11 cellular contexts compared by ENCODE assay signal in the genomic region with DNA sequence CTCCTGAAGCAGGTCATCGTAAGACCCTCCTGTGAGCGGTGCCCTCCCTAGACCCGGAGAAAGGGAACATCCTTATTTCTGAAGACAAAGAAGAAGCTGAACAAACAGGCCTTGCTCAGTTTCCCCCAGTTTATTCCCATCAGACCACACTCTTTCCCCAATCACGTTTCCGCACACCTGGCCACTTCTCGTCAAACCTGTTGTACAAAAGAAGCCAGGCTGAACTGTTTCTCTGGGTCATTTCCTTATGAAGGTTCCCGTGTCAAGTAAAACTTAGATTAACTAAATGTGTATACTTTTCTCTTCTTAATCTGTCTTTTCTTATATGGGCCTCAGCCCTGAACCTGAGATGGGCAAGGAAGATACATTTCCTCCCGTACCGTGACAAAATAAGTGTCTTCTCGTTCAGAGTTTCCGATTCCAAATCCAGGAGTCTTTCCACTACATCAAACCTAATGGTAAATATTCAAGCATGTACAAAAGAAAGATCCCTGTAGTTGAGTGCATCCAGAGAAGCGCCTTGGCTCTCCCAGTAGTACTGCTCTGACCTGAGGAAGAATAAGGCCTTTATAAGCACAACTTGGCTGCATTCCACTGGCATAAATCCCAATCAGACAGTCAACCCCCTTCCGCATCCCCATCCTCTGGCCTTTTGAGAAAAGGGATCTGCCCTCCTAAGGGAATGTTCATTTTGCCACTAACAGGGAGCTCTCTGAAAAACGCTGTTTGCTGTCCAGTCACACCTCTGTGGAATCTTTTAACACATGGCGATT.
A peak's percentile ranks its signal among the peaks of the same experiment; 100 is the strongest.
DNase-seq lines count a peak whose midpoint lies in the region; ATAC-seq, FAIRE-seq and TF ChIP-seq lines count a peak whose summit lies in the region.
"Had no signal": no experiment of that assay in that cellular context is flagged by ENCODE, and none has a peak within 500 bp of the region (broad histone marks: within the 10 kb centered on the region; RNA-seq: fewer than 3 reads in every experiment).

No MANE protein-coding gene starts in this region.

- H3K9me3 Mint-ChIP-seq in stimulated activated naive B cell treated with anti-CD40 and anti-IgM and Interleukin-4, amounts not matched to agents 10 μg/mL and 1 μg/mL and 100 μg/mL, for 72 hours = peaks cover 0 to 3% of the 10 kb centered on the region in 2 donors

- peaks cover 0 to 21% of the 10 kb centered on the region in 2 donors for H3K36me3 Mint-ChIP-seq in stimulated activated naive B cell treated with anti-CD40 and anti-IgM and Interleukin-4, amounts not matched to agents 10 μg/mL and 1 μg/mL and 100 μg/mL, for 72 hours
- H3K36me3 Mint-ChIP-seq: brain had no signal

- no peak overlapping the region for H3K4me3 ChIP-seq in kidney (ENCODE audit: low read length in 2 of 2)

- peak overlapping the region; percentile 52 to 74 for H3K4me3 Mint-ChIP-seq in stimulated activated naive B cell treated with anti-CD40 and anti-IgM and Interleukin-4, amounts not matched to agents 10 μg/mL and 1 μg/mL and 100 μg/mL, for 72 hours
- H3K4me3 Mint-ChIP-seq: brain had no signal

- no peak for TF ChIP-seq CTCF in kidney (IDR thresholded peaks at IDR 0.05; ENCODE audit: borderline replicate concordance, extremely low read depth, insufficient read depth)

- no peaks in the 10 kb centered on the region for H3K27me3 Mint-ChIP-seq in stimulated activated naive B cell treated with anti-CD40 and anti-IgM and Interleukin-4, amounts not matched to agents 10 μg/mL and 1 μg/mL and 100 μg/mL, for 72 hours

- no peak for FAIRE-seq in kidney (lab: Jason Lieb, UNC)
- FAIRE-seq: D721Med had no signal

- no peaks in the 10 kb centered on the region for H3K36me3 ChIP-seq in kidney (ENCODE audit: control insufficient read depth in 1 of 2, insufficient read depth in 2 of 2, low read length in 2 of 2)

- ATAC-seq in GM21529 (IDR thresholded peaks at IDR 0.05; ENCODE audit: unreplicated experiment) (peak; percentile 1), GM21360 (IDR thresholded peaks at IDR 0.05; ENCODE audit: unreplicated experiment) (no peak), GM18873 (IDR thresholded peaks at IDR 0.05; ENCODE audit: low FRiP score, unreplicated experiment) (no peak)
- no peak for ATAC-seq in stimulated activated naive B cell treated with anti-CD40 and anti-IgM and Interleukin-4, amounts not matched to agents 10 μg/mL and 1 μg/mL and 100 μg/mL, for 72 hours (replicated peaks)

- H3K9me3 ChIP-seq in kidney (ENCODE audit: control insufficient read depth in 1 of 2, low read length in 2 of 2) = no peaks in the 10 kb centered on the region

- H3K9ac ChIP-seq in kidney (ENCODE audit: low read length in 2 of 2) = peak overlapping the region in 1 of 2 donors; percentile 2

- peak; percentile 54 for DNase-seq in RPMI7951 (ENCODE audit: low read depth)
- DNase-seq in kidney = no peak
- DNase-seq in stimulated activated naive B cell treated with anti-CD40 and anti-IgM and Interleukin-4, amounts not matched to agents 10 μg/mL and 1 μg/mL and 100 μg/mL, for 72 hours = no peak
- DNase-seq in GM19240 (ENCODE audit: insufficient read length, low spot score) = no peak
- DNase-seq in HuH-7 (ENCODE audit: low spot score) = no peak
- DNase-seq: NCI-H2081 treated with DMSO at 0.1 percent for 48 hours had no signal

- peaks cover 7 to 9% of the 10 kb centered on the region in 2 donors for H3K4me1 ChIP-seq in kidney (ENCODE audit: control insufficient read depth in 1 of 2, insufficient read depth in 1 of 2, low read depth in 1 of 2, low read length in 2 of 2)

- peak overlapping the region; percentile 99 for H3K27ac Mint-ChIP-seq in stimulated activated naive B cell treated with anti-CD40 and anti-IgM and Interleukin-4, amounts not matched to agents 10 μg/mL and 1 μg/mL and 100 μg/mL, for 72 hours

- H3K4me1 Mint-ChIP-seq in stimulated activated naive B cell treated with anti-CD40 and anti-IgM and Interleukin-4, amounts not matched to agents 10 μg/mL and 1 μg/mL and 100 μg/mL, for 72 hours = peaks cover 60 to 83% of the 10 kb centered on the region in 2 donors

- intact Hi-C loops in kidney (cut with DNase I) = no loop called here

- peak overlapping the region; percentile 3 to 26 for H3K27ac ChIP-seq in kidney (ENCODE audit: low read depth in 2 of 2, low read length in 2 of 2)
